Comparison of ENCODE assay signal across 8 cellular contexts in genomic region chr16:18956658-18957241, GRCh38. TPM values are rescaled to one million over a fixed set of nuclear protein-coding genes. Genes with fewer than 3 reads are reported as not detected.
DNase-seq lines count a peak whose midpoint lies in the region; ATAC-seq and TF ChIP-seq lines count a peak whose summit lies in the region.
"Not testable (repeated sequence)": the region's sequence is repeated elsewhere in the genome, so short reads cannot be mapped to it uniquely, and the experiment has no call there.

No MANE protein-coding gene starts in this region.

- not testable (repeated sequence) for H4K20me1 ChIP-seq in MM.1S (ENCODE audit: insufficient read depth, low read length)

- H3K27me3 ChIP-seq in CD4-positive, CD25-positive, alpha-beta regulatory T cell (ENCODE audit: control insufficient read depth, insufficient read depth, low read length); MM.1S (replicated peaks; ENCODE audit: insufficient read depth, low read length); right cardiac atrium (ENCODE audit: control insufficient read depth, insufficient read depth); suprapubic skin: not testable (repeated sequence)

- intact Hi-C loops in right cardiac atrium (cut with DNase I); natural killer cell (cut with micrococcal nuclease): not testable (repeated sequence)

- H3K4me3 Mint-ChIP-seq in CD4-positive, CD25-positive, alpha-beta regulatory T cell = peak overlapping the region; percentile 72 to 92 (median 87)
- H3K4me3 Mint-ChIP-seq in T-helper 2 cell treated with Interferon-gamma antibody and Interleukin-4, amounts not matched to agents 5 μg/mL and 100 μg/mL, for 36 hours = peak overlapping the region; percentile 61
- H3K4me3 Mint-ChIP-seq in activated T-cell treated with anti-CD3 and anti-CD28 coated beads, Interleukin-2, amount 50 U/mL, for 24 hours = peak overlapping the region; percentile 67
- peak overlapping the region; percentile 85 for H3K4me3 Mint-ChIP-seq in activated naive CD8-positive, alpha-beta T cell
- peak overlapping the region; percentile 52 for H3K4me3 Mint-ChIP-seq in natural killer cell

- H3K4me2 ChIP-seq in MM.1S (ENCODE audit: low read depth, low read length) = peak overlapping the region; percentile 39; the same call in 1 of the 2 replicates

- peaks cover 0 to 20% (median 10%) of the 10 kb centered on the region in 4 donors for H3K4me1 Mint-ChIP-seq in CD4-positive, CD25-positive, alpha-beta regulatory T cell
- H3K4me1 Mint-ChIP-seq in T-helper 2 cell treated with Interferon-gamma antibody and Interleukin-4, amounts not matched to agents 5 μg/mL and 100 μg/mL, for 36 hours (ENCODE audit: low read depth); activated naive CD8-positive, alpha-beta T cell (ENCODE audit: low read depth); natural killer cell: not testable (repeated sequence)
- peaks cover 10% of the 10 kb centered on the region for H3K4me1 Mint-ChIP-seq in activated T-cell treated with anti-CD3 and anti-CD28 coated beads, Interleukin-2, amount 50 U/mL, for 24 hours (ENCODE audit: low read depth)

- not testable (repeated sequence) for H3K4me1 ChIP-seq in CD4-positive, CD25-positive, alpha-beta regulatory T cell (ENCODE audit: control insufficient read depth, insufficient read depth, low read length, poor library complexity, severe bottlenecking); MM.1S (ENCODE audit: low read length); right cardiac atrium (ENCODE audit: control insufficient read depth, insufficient read depth, low read length)
- peaks cover 18% of the 10 kb centered on the region for H3K4me1 ChIP-seq in suprapubic skin

- not testable (repeated sequence) for H3F3A ChIP-seq in MM.1S (ENCODE audit: insufficient read depth, low read length)

- DNase-seq in CD4-positive, CD25-positive, alpha-beta regulatory T cell; MM.1S; T-helper 2 cell treated with Interferon-gamma antibody and Interleukin-4, amounts not matched to agents 5 μg/mL and 100 μg/mL, for 36 hours (ENCODE audit: low spot score); activated T-cell treated with anti-CD3 and anti-CD28 coated beads, Interleukin-2, amount 50 U/mL, for 24 hours; right cardiac atrium; natural killer cell; suprapubic skin (ENCODE audit: low spot score in 2 of 2): not testable (repeated sequence)

- not testable (repeated sequence) for TF ChIP-seq POLR2A in suprapubic skin (IDR thresholded peaks at IDR 0.05)

- peak overlapping the region; percentile 69 for H3K4me3 ChIP-seq in CD4-positive, CD25-positive, alpha-beta regulatory T cell (ENCODE audit: low read depth, low read length)
- peak overlapping the region; percentile 28; the same call in 1 of the 2 replicates for H3K4me3 ChIP-seq in MM.1S (ENCODE audit: low read length)
- peak overlapping the region; percentile 6 for H3K4me3 ChIP-seq in right cardiac atrium (ENCODE audit: low read length)
- H3K4me3 ChIP-seq in suprapubic skin = peak overlapping the region; percentile 26

- H3K79me2 ChIP-seq in MM.1S (ENCODE audit: low read length) = not testable (repeated sequence)

- H3K9ac ChIP-seq in MM.1S (ENCODE audit: low read length) = not testable (repeated sequence)

- H3K36me3 ChIP-seq in CD4-positive, CD25-positive, alpha-beta regulatory T cell (ENCODE audit: control insufficient read depth, insufficient read depth, low read length); MM.1S (replicated peaks; ENCODE audit: insufficient read depth, low read length); suprapubic skin: not testable (repeated sequence)

- H2AFZ ChIP-seq in MM.1S (ENCODE audit: low read length) = peak overlapping the region; percentile 53; the same call in 1 of the 2 replicates

- peak overlapping the region in 1 of 3 donors; percentile 86 for H3K27ac Mint-ChIP-seq in CD4-positive, CD25-positive, alpha-beta regulatory T cell
- not testable (repeated sequence) for H3K27ac Mint-ChIP-seq in T-helper 2 cell treated with Interferon-gamma antibody and Interleukin-4, amounts not matched to agents 5 μg/mL and 100 μg/mL, for 36 hours; natural killer cell
- peak overlapping the region; percentile 72 for H3K27ac Mint-ChIP-seq in activated T-cell treated with anti-CD3 and anti-CD28 coated beads, Interleukin-2, amount 50 U/mL, for 24 hours
- peak overlapping the region; percentile 11 for H3K27ac Mint-ChIP-seq in activated naive CD8-positive, alpha-beta T cell

- 65% methylated on average over 6 of the region's 6 CpGs for WGBS in right cardiac atrium
- 68% methylated on average over 6 of the region's 6 CpGs for WGBS in suprapubic skin

- not testable (repeated sequence) for H3K27me3 Mint-ChIP-seq in CD4-positive, CD25-positive, alpha-beta regulatory T cell; T-helper 2 cell treated with Interferon-gamma antibody and Interleukin-4, amounts not matched to agents 5 μg/mL and 100 μg/mL, for 36 hours (ENCODE audit: low read depth); activated T-cell treated with anti-CD3 and anti-CD28 coated beads, Interleukin-2, amount 50 U/mL, for 24 hours; activated naive CD8-positive, alpha-beta T cell; natural killer cell (ENCODE audit: low read depth in 2 of 2)

- H3K9me3 ChIP-seq in CD4-positive, CD25-positive, alpha-beta regulatory T cell (ENCODE audit: control insufficient read depth in 2 of 2, low read length in 2 of 2); MM.1S (replicated peaks; ENCODE audit: insufficient read depth, low read length); right cardiac atrium (ENCODE audit: control insufficient read depth, low read length); suprapubic skin: not testable (repeated sequence)

- H3K27ac ChIP-seq in CD4-positive, CD25-positive, alpha-beta regulatory T cell (ENCODE audit: insufficient read depth, low read length, poor library complexity, severe bottlenecking); MM.1S (ENCODE audit: low read length); right cardiac atrium (ENCODE audit: low read length); suprapubic skin: not testable (repeated sequence)

- H3K9me3 Mint-ChIP-seq in CD4-positive, CD25-positive, alpha-beta regulatory T cell; T-helper 2 cell treated with Interferon-gamma antibody and Interleukin-4, amounts not matched to agents 5 μg/mL and 100 μg/mL, for 36 hours; activated T-cell treated with anti-CD3 and anti-CD28 coated beads, Interleukin-2, amount 50 U/mL, for 24 hours; activated naive CD8-positive, alpha-beta T cell (ENCODE audit: low read depth); natural killer cell: not testable (repeated sequence)

- not testable (repeated sequence) for TF ChIP-seq EP300 in suprapubic skin (IDR thresholded peaks at IDR 0.05)

- TF ChIP-seq CTCF in MM.1S (IDR thresholded peaks at IDR 0.05; ENCODE audit: low read length); natural killer cell (IDR thresholded peaks at IDR 0.05); suprapubic skin (IDR thresholded peaks at IDR 0.05): not testable (repeated sequence)

- not testable (repeated sequence) for H3K9me2 ChIP-seq in MM.1S (replicated peaks; ENCODE audit: insufficient read depth, low read length)

- ATAC-seq in CD4-positive, CD25-positive, alpha-beta regulatory T cell (ENCODE audit: low read depth in 2 of 2); right cardiac atrium; natural killer cell: not testable (repeated sequence)

- not testable (repeated sequence) for H3K36me3 Mint-ChIP-seq in CD4-positive, CD25-positive, alpha-beta regulatory T cell; T-helper 2 cell treated with Interferon-gamma antibody and Interleukin-4, amounts not matched to agents 5 μg/mL and 100 μg/mL, for 36 hours (ENCODE audit: low read depth); activated T-cell treated with anti-CD3 and anti-CD28 coated beads, Interleukin-2, amount 50 U/mL, for 24 hours (ENCODE audit: low read depth); activated naive CD8-positive, alpha-beta T cell; natural killer cell

RNA-seq across cellular contexts. Expression of gene TMC7, which starts 27.0 kb away (rescaled TPM):
- total RNA-seq in CD4-positive, CD25-positive, alpha-beta regulatory T cell = not detected
- polyA plus RNA-seq in CD4-positive, CD25-positive, alpha-beta regulatory T cell = under 1 TPM in 1 of 4 donors, not detected in 3; 0.10 TPM
- total RNA-seq in right cardiac atrium = under 1 TPM; 0.44 to 0.59 (median 0.58) TPM
- 0.84 TPM for polyA plus RNA-seq in right cardiac atrium
- not detected for total RNA-seq in natural killer cell
- total RNA-seq in suprapubic skin = 1 to 10 TPM in 2 of 4 donors, under 1 TPM in 2; 0.52 to 2.7 (median 1.6) TPM

RNA-seq across cellular contexts. Expression of gene SMG1, which starts 30.5 kb away (rescaled TPM):
- total RNA-seq in CD4-positive, CD25-positive, alpha-beta regulatory T cell = 200 TPM
- polyA plus RNA-seq in CD4-positive, CD25-positive, alpha-beta regulatory T cell = 10 to 100 TPM in 2 of 4 donors, 1 to 10 TPM in 2; 9.2 to 11.9 (median 10.8) TPM
- total RNA-seq in right cardiac atrium (10 to 100 TPM; 37.1 to 57.0 (median 43.2) TPM), natural killer cell (100 to 1,000 TPM; 215 to 253 (median 246) TPM), suprapubic skin (100 to 1,000 TPM; 132 to 446 (median 158) TPM)
- 11.5 TPM for polyA plus RNA-seq in right cardiac atrium

Comparison
In these comparisons a context has a peak if more than half of its experiments do, and no peak if none do; other contexts are left out.
1. H3K4me3 ChIP-seq: peak in every context shown above with its lines; median percentile 69 in CD4-positive, CD25-positive, alpha-beta regulatory T cell; 28 in MM.1S; 26 in suprapubic skin; 6 in right cardiac atrium.